In the genomic region with DNA sequence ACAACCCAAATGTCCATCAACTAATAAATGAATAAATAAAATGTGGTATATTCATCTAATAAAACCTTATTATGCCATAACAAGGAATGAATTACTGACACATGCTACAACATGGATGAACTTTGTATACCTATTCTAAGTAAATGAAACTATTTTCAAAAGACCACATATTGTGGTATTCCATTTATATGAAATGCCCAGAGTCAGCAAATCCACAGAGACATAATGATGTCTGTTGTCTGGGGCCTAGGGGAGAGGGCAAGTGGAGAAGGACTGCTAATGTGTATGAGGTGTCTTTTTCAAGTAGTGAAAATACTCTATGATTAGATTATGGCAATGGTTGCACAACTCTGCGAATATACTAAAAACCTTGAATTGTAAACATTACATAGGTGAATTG, we compare ENCODE assay signal across 27 cellular contexts.
"Had no signal": no experiment of that assay in that cellular context is flagged by ENCODE, and none has a peak within 500 bp of the region (broad histone marks: within the 10 kb centered on the region; RNA-seq: fewer than 3 reads in every experiment).

No MANE protein-coding gene starts in this region.

- H3K4me1 ChIP-seq: left lung, lower lobe of right lung, right atrium auricular region, stomach, testis, thyroid gland, transverse colon, upper lobe of left lung, vagina had no signal

- H3K27me3 Mint-ChIP-seq: naive thymus-derived CD4-positive, alpha-beta T cell; natural killer cell treated with Interleukin-12 subunit alpha and Interleukin-12 subunit beta and Interleukin-15 and Interleukin-18, amount 100 ng/mL, for 72 hours; progenitor cell of endocrine pancreas; stimulated activated naive B cell treated with anti-CD40 and anti-IgM and Interleukin-4, amounts not matched to agents 10 μg/mL and 1 μg/mL and 100 μg/mL, for 72 hours had no signal

- H3K27ac Mint-ChIP-seq: naive thymus-derived CD4-positive, alpha-beta T cell; natural killer cell treated with Interleukin-12 subunit alpha and Interleukin-12 subunit beta and Interleukin-15 and Interleukin-18, amount 100 ng/mL, for 72 hours; progenitor cell of endocrine pancreas; stimulated activated naive B cell treated with anti-CD40 and anti-IgM and Interleukin-4, amounts not matched to agents 10 μg/mL and 1 μg/mL and 100 μg/mL, for 72 hours had no signal

- H3K4me1 Mint-ChIP-seq: naive thymus-derived CD4-positive, alpha-beta T cell; stimulated activated naive B cell treated with anti-CD40 and anti-IgM and Interleukin-4, amounts not matched to agents 10 μg/mL and 1 μg/mL and 100 μg/mL, for 72 hours had no signal

- H3K36me3 Mint-ChIP-seq: naive thymus-derived CD4-positive, alpha-beta T cell; natural killer cell treated with Interleukin-12 subunit alpha and Interleukin-12 subunit beta and Interleukin-15 and Interleukin-18, amount 100 ng/mL, for 72 hours; stimulated activated naive B cell treated with anti-CD40 and anti-IgM and Interleukin-4, amounts not matched to agents 10 μg/mL and 1 μg/mL and 100 μg/mL, for 72 hours had no signal

- ATAC-seq: left colon; left lung; lower lobe of right lung; mucosa of descending colon; naive thymus-derived CD4-positive, alpha-beta T cell; natural killer cell treated with Interleukin-12 subunit alpha and Interleukin-12 subunit beta and Interleukin-15 and Interleukin-18, amount 100 ng/mL, for 72 hours; sciatic nerve; stimulated activated naive B cell treated with anti-CD40 and anti-IgM and Interleukin-4, amounts not matched to agents 10 μg/mL and 1 μg/mL and 100 μg/mL, for 72 hours; stimulated activated naive CD8-positive, alpha-beta T cell treated with anti-CD3 and anti-CD28 coated beads, Interleukin-15, Interleukin-2, amounts not matched to agents 100 U/mL and 50 U/mL, for 24 hours had no signal

- DNase-seq: hippocampal formation; kidney; left colon; left lung; lower lobe of right lung; mesendoderm; midbrain; mucosa of descending colon; naive thymus-derived CD4-positive, alpha-beta T cell; ovary; stimulated activated CD4-positive, alpha-beta T cell treated with anti-CD3 and anti-CD28 coated beads, Interleukin-12 subunit alpha, Interleukin-12 subunit beta, amount 100 ng/mL, for 4 hours; stimulated activated CD4-positive, alpha-beta T cell treated with anti-CD3 and anti-CD28 coated beads, Interleukin-15, amount 100 ng/mL, for 24 hours; stimulated activated CD4-positive, alpha-beta T cell treated with anti-CD3 and anti-CD28 coated beads, Interleukin-2, amount 100 ng/mL, for 24 hours; stimulated activated CD4-positive, alpha-beta T cell treated with anti-CD3 and anti-CD28 coated beads, Interleukin-4, amount 100 ng/mL, for 1 hour; stimulated activated naive B cell treated with anti-CD40 and anti-IgM and Interleukin-4, amounts not matched to agents 10 μg/mL and 1 μg/mL and 100 μg/mL, for 72 hours; stimulated activated naive CD8-positive, alpha-beta T cell treated with anti-CD3 and anti-CD28 coated beads, Interleukin-15, Interleukin-2, amounts not matched to agents 100 U/mL and 50 U/mL, for 24 hours; stomach; testis; thyroid gland; transverse colon; upper lobe of left lung had no signal

- H3K36me3 ChIP-seq: left lung, lower lobe of right lung, ovary, right atrium auricular region, stomach, thyroid gland, transverse colon, upper lobe of left lung, vagina had no signal

- H3K9me3 ChIP-seq: ovary, testis, thyroid gland, vagina had no signal

- H3K4me3 ChIP-seq: left lung, lower lobe of right lung, mucosa of descending colon, ovary, right atrium auricular region, skin epidermis, stomach, testis, thyroid gland, transverse colon, upper lobe of left lung, vagina had no signal

- H3K4me3 Mint-ChIP-seq: naive thymus-derived CD4-positive, alpha-beta T cell; natural killer cell treated with Interleukin-12 subunit alpha and Interleukin-12 subunit beta and Interleukin-15 and Interleukin-18, amount 100 ng/mL, for 72 hours; stimulated activated naive B cell treated with anti-CD40 and anti-IgM and Interleukin-4, amounts not matched to agents 10 μg/mL and 1 μg/mL and 100 μg/mL, for 72 hours had no signal

- H3K27ac ChIP-seq: left lung, lower lobe of right lung, ovary, right atrium auricular region, skin epidermis, stomach, testis, thyroid gland, transverse colon, upper lobe of left lung, vagina had no signal

- H3K27me3 ChIP-seq: left lung, ovary, right atrium auricular region, stomach, testis, thyroid gland, transverse colon, upper lobe of left lung, vagina had no signal
